Comparison of ENCODE assay signal across 13 cellular contexts in genomic region chr1:159000070-159000409, GRCh38. TPM values are rescaled to one million over a fixed set of nuclear protein-coding genes. Genes with fewer than 3 reads are reported as not detected.
DNase-seq lines count a peak whose midpoint lies in the region; ATAC-seq and TF ChIP-seq lines count a peak whose summit lies in the region.
"Had no signal": no experiment of that assay in that cellular context is flagged by ENCODE, and none has a peak within 500 bp of the region (broad histone marks: within the 10 kb centered on the region; RNA-seq: fewer than 3 reads in every experiment).

No MANE protein-coding gene starts in this region.

- H3K9me3 Mint-ChIP-seq in natural killer cell: no peaks in the 10 kb centered on the region
- H3K9me3 Mint-ChIP-seq: memory B cell had no signal

- peak overlapping the region; percentile 39 to 74 for H3K27ac Mint-ChIP-seq in natural killer cell
- H3K27ac Mint-ChIP-seq: memory B cell; T-helper 1 cell treated with Interleukin-12 subunit alpha and Interleukin-12 subunit beta and Interleukin-4 antibody, amounts not matched to agents 30 μg/mL and 1 μg/mL, for 36 hours had no signal

- DNase-seq in Right ventricle myocardium superior (no peak), Right ventricle myocardium inferior (ENCODE audit: missing footprints) (no peak), natural killer cell (no peak), NCI-H2107 treated with DMSO at 0.1 percent for 48 hours (lab: John Stamatoyannopoulos, UW; ENCODE audit: unreplicated experiment) (no peak)
- DNase-seq in stimulated activated CD8-positive, alpha-beta memory T cell treated with anti-CD3 and anti-CD28 coated beads, Interleukin-4, amount 100 ng/mL, for 48 hours: no peak
- DNase-seq: activated naive CD4-positive, alpha-beta T cell treated with anti-CD3 and anti-CD28 coated beads, Interleukin-2, amount 50 U/mL, for 16 hours; AML-193; MV-4-11 had no signal

- peak overlapping the region; percentile 26 for H3K4me3 ChIP-seq in urinary bladder (ENCODE audit: low read depth, low read length)

- ATAC-seq in Right ventricle myocardium superior (ENCODE audit: poor library complexity) (peak; percentile 26), Right ventricle myocardium inferior (no peak), esophagus mucosa (peak; percentile 51), natural killer cell (no peak), GM18519 (IDR thresholded peaks at IDR 0.05; ENCODE audit: low FRiP score, unreplicated experiment) (no peak)

- no peak for TF ChIP-seq CTCF in natural killer cell (IDR thresholded peaks at IDR 0.05)

- H3K27ac ChIP-seq in urinary bladder (ENCODE audit: low read depth): no peak overlapping the region

- H3K4me1 Mint-ChIP-seq in natural killer cell: peaks cover 40 to 47% of the 10 kb centered on the region in 2 donors

- no peaks in the 10 kb centered on the region for H3K36me3 ChIP-seq in urinary bladder (ENCODE audit: insufficient read depth)

- no peaks in the 10 kb centered on the region for H3K4me1 ChIP-seq in urinary bladder (ENCODE audit: insufficient read depth)

- no peak overlapping the region for H3K4me3 Mint-ChIP-seq in natural killer cell
- H3K4me3 Mint-ChIP-seq: memory B cell; T-helper 1 cell treated with Interleukin-12 subunit alpha and Interleukin-12 subunit beta and Interleukin-4 antibody, amounts not matched to agents 30 μg/mL and 1 μg/mL, for 36 hours had no signal

- H3K36me3 Mint-ChIP-seq in natural killer cell: no peaks in the 10 kb centered on the region
- H3K36me3 Mint-ChIP-seq: memory B cell had no signal

- intact Hi-C loops in Right ventricle myocardium superior (cut with DNase I): no loop called here
- intact Hi-C loops in Right ventricle myocardium inferior (cut with DNase I): no loop called here
- intact Hi-C loops in natural killer cell (cut with micrococcal nuclease): no loop called here

- 13% methylated on average over 6 of the region's 6 CpGs for WGBS in urinary bladder

- H3K27me3 Mint-ChIP-seq in natural killer cell (ENCODE audit: low read depth in 2 of 2): no peaks in the 10 kb centered on the region
- H3K27me3 Mint-ChIP-seq: memory B cell had no signal

RNA-seq across cellular contexts. Expression of gene IFI16, which starts 9.7 kb away (rescaled TPM):
- 21.1 TPM for total RNA-seq in Right ventricle myocardium superior
- total RNA-seq in Right ventricle myocardium inferior: 30.1 TPM
- 100 TPM for total RNA-seq in esophagus mucosa
- total RNA-seq in natural killer cell: 100 to 1,000 TPM; 141 to 218 (median 151) TPM
- total RNA-seq in urinary bladder: 51.7 TPM
- polyA plus RNA-seq in urinary bladder: 76.6 TPM

Comparison
In these comparisons a context has a peak if more than half of its experiments do, and no peak if none do; other contexts are left out.
1. ATAC-seq: peak in Right ventricle myocardium superior (single experiment) and esophagus mucosa (single experiment); none in Right ventricle myocardium inferior (single experiment), natural killer cell (0 of 3) and GM18519 (single experiment).